In the genomic region with DNA sequence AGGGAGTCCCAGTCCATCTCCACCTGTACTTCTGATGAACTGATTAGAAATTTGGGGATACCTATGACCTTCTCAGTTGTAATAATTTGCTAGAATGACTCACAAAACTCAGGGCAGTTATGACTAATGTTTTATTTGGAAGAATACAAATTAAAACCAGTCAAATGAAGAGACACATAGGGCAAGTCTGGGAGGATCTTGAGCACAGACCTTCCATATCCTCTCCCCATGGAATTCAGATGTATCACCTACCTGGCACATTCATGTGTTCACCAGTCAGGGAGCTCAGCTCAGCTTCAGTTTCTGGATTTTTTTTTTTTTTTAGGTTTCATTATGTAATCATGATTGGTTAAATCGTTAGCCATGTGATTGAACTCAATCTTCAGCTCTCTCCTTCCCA, we compare ENCODE assay signal across 24 cellular contexts.
DNase-seq lines count a peak whose midpoint lies in the region; ATAC-seq, FAIRE-seq and TF ChIP-seq lines count a peak whose summit lies in the region.
"Had no signal": no experiment of that assay in that cellular context is flagged by ENCODE, and none has a peak within 500 bp of the region (broad histone marks: within the 10 kb centered on the region; RNA-seq: fewer than 3 reads in every experiment).

No MANE protein-coding gene starts in this region.

- no peaks in the 10 kb centered on the region for H3K79me1 ChIP-seq in H1 (ENCODE audit: low read depth, low read length)

- no peak for ATAC-seq in A549
- peak; percentile 31 for ATAC-seq in foreskin keratinocyte
- ATAC-seq in activated T-cell treated with anti-CD3 and anti-CD28 coated beads, Interleukin-2, amount 50 U/mL, for 4 hours: no peak
- no peak for ATAC-seq in activated CD4-positive, CD25-positive, alpha-beta regulatory T cell treated with anti-CD3 and anti-CD28 coated beads, Interleukin-2, amount 50 U/mL, for 24 hours
- ATAC-seq: GM12878, GM23338, HCT116 had no signal

- no peak overlapping the region for H2BK20ac ChIP-seq in H1 (ENCODE audit: low read length)

- no peak overlapping the region for H3K9ac ChIP-seq in H1 (replicated peaks in 1 of 4; ENCODE audit: extremely low read depth in 1 of 4, low read depth in 3 of 4, low read length in 3 of 4)

- no peak for TF ChIP-seq EP300 in A549 (IDR thresholded peaks at IDR 0.05)
- TF ChIP-seq EP300 in H1 (IDR thresholded peaks at IDR 0.05; ENCODE audit: borderline replicate concordance in 1 of 2, low read depth in 2 of 2, low read length in 2 of 2): no peak

- no peaks in the 10 kb centered on the region for H3K36me3 ChIP-seq in H1 (ENCODE audit: control insufficient read depth in 2 of 4, insufficient read depth in 4 of 4, low read length in 3 of 4)

- 0 out of 2 replicates have a peak overlapping the region, but pooled peaks have one; percentile 56 for H2AFZ ChIP-seq in H1 (ENCODE audit: low read length)
- H2AFZ ChIP-seq: GM23338 had no signal

- H3K4me2 ChIP-seq in A549 (no peak overlapping the region), H1 (ENCODE audit: insufficient read depth in 1 of 2, low read depth in 2 of 2, low read length in 2 of 2) (no peak overlapping the region)
- H3K4me2 ChIP-seq: GM23338 had no signal

- H3K14ac ChIP-seq in H1 (ENCODE audit: insufficient read length): no peak overlapping the region

- no peak overlapping the region for H2BK12ac ChIP-seq in H1 (ENCODE audit: low read depth, low read length)

- H3K36me3 Mint-ChIP-seq in activated T-cell treated with anti-CD3 and anti-CD28 coated beads, Interleukin-2, amount 50 U/mL, for 4 hours (ENCODE audit: insufficient read depth): no peaks in the 10 kb centered on the region
- H3K36me3 Mint-ChIP-seq: CD4-positive, CD25-positive, alpha-beta regulatory T cell; CD8-positive, alpha-beta memory T cell had no signal

- CTCF ChIA-PET in A549 (lab: Yijun Ruan, JAX): no interaction called here
- CTCF ChIA-PET in H1 (lab: Charles Lee; ENCODE audit: partially characterized antibody): no interaction called here

- H4K8ac ChIP-seq in H1 (ENCODE audit: extremely low read depth, insufficient read depth, low read length): no peak overlapping the region

- H3K23ac ChIP-seq in H1 (ENCODE audit: insufficient read length): no peak overlapping the region

- no peak overlapping the region for H3K4me3 ChIP-seq in A549
- H3K4me3 ChIP-seq in H1 (ENCODE audit: extremely low read depth in 1 of 4, insufficient read depth in 2 of 4, low read depth in 3 of 4, low read length in 4 of 4): no peak overlapping the region
- H3K4me3 ChIP-seq: GM12878, GM23338 had no signal

- H4K5ac ChIP-seq in H1 (ENCODE audit: insufficient read length, low read depth, low read length): no peak overlapping the region

- TF ChIP-seq CTCF in A549 (IDR thresholded peaks at IDR 0.05): no peak
- TF ChIP-seq CTCF in H1 (IDR thresholded peaks at IDR 0.05; ENCODE audit: control extremely low read depth in 1 of 3, insufficient read depth in 1 of 3, low read depth in 1 of 3, low read length in 3 of 3): no peak
- TF ChIP-seq CTCF in foreskin keratinocyte (conservative IDR thresholded peaks at IDR 0.05): no peak

- DNase-seq in A549 (ENCODE audit: low read depth in 1 of 2, low spot score in 1 of 2) (no peak), NCI-H69 (lab: John Stamatoyannopoulos, UW) (peak; percentile 5), H1 (ENCODE audit: low read depth in 1 of 2, low spot score in 2 of 2) (no peak), foreskin keratinocyte (peak in 1 of 2 donors; percentile 11), putamen (ENCODE audit: low spot score) (no peak)
- no peak for DNase-seq in activated T-cell treated with anti-CD3 and anti-CD28 coated beads, Interleukin-2, amount 50 U/mL, for 4 hours
- DNase-seq: 8988T; C1 segment of cervical spinal cord; CD4-positive, CD25-positive, alpha-beta regulatory T cell; CD8-positive, alpha-beta memory T cell; COR-L47; DMS 273 treated with DMSO at 0.1 percent for 48 hours; DMS53; DND-41; EL; H7; HFFc6; IMR-90 had no signal

- H2AK5ac ChIP-seq in H1 (ENCODE audit: low read depth, low read length): no peak overlapping the region

- H3K27me3 ChIP-seq in H1 (replicated peaks in 1 of 4; ENCODE audit: control insufficient read depth in 3 of 4, extremely low read depth in 1 of 4, insufficient read depth in 3 of 4, low read length in 3 of 4): no peaks in the 10 kb centered on the region
- no peaks in the 10 kb centered on the region for H3K27me3 ChIP-seq in foreskin keratinocyte

- WGBS in A549 (ENCODE audit: missing lambda C conversion rate): 5% methylated on average over 1 of the region's 1 CpG
- WGBS in H1 (ENCODE audit: extremely low coverage in 1 of 2, insufficient coverage in 1 of 2, insufficient read length in 1 of 2, insufficient replicate concordance in 2 of 2, low coverage in 1 of 2, low lambda C conversion rate in 2 of 2, missing lambda C conversion rate in 1 of 2), 2 experiments: 73% methylated on average over 1 of the region's 1 CpG; no CpG with 5 or more reads in 1 of the 2 experiments

- no peaks in the 10 kb centered on the region for H3K9me3 ChIP-seq in A549
- no peaks in the 10 kb centered on the region for H3K9me3 ChIP-seq in H1 (ENCODE audit: insufficient read depth in 2 of 2, low read depth in 1 of 2, low read length in 1 of 2)

- no peak overlapping the region for H3K4me3 Mint-ChIP-seq in activated T-cell treated with anti-CD3 and anti-CD28 coated beads, Interleukin-2, amount 50 U/mL, for 4 hours
- H3K4me3 Mint-ChIP-seq: B cell; CD4-positive, CD25-positive, alpha-beta regulatory T cell; CD8-positive, alpha-beta memory T cell; GM23338; HFFc6 had no signal

- H3K27me3 Mint-ChIP-seq in activated T-cell treated with anti-CD3 and anti-CD28 coated beads, Interleukin-2, amount 50 U/mL, for 4 hours (ENCODE audit: low read depth): no peaks in the 10 kb centered on the region
- H3K27me3 Mint-ChIP-seq: B cell; CD4-positive, CD25-positive, alpha-beta regulatory T cell; CD8-positive, alpha-beta memory T cell had no signal

- H3K27ac ChIP-seq in A549 (no peak overlapping the region), H1 (ENCODE audit: low read depth, low read length) (no peak overlapping the region), foreskin keratinocyte (no peak overlapping the region)

- H2BK120ac ChIP-seq in H1 (replicated peaks; ENCODE audit: low read depth, low read length): no peak overlapping the region

- POLR2A ChIA-PET in A549 (lab: Yijun Ruan, JAX) (no interaction called here), H1 (lab: Charles Lee; ENCODE audit: partially characterized antibody) (no interaction called here)

- H2BK5ac ChIP-seq in H1 (ENCODE audit: low read depth, low read length): no peak overlapping the region

- H3K4me1 Mint-ChIP-seq in activated T-cell treated with anti-CD3 and anti-CD28 coated beads, Interleukin-2, amount 50 U/mL, for 4 hours (ENCODE audit: low read depth): no peaks in the 10 kb centered on the region
- H3K4me1 Mint-ChIP-seq: B cell; CD4-positive, CD25-positive, alpha-beta regulatory T cell; CD8-positive, alpha-beta memory T cell; GM23338 had no signal

- no peaks in the 10 kb centered on the region for H4K20me1 ChIP-seq in H1 (replicated peaks in 1 of 2; ENCODE audit: control insufficient read depth in 1 of 2, insufficient read depth in 2 of 2, low read length in 2 of 2)

- no peak for TF ChIP-seq RAD21 in A549 (conservative IDR thresholded peaks at IDR 0.05 in 1 of 2, IDR thresholded peaks at IDR 0.05 in 1 of 2)
- TF ChIP-seq RAD21 in H1 (IDR thresholded peaks at IDR 0.05 in 1 of 2, conservative IDR thresholded peaks at IDR 0.05 in 1 of 2; ENCODE audit: low read depth in 2 of 2, low read length in 2 of 2): no peak

- H4K91ac ChIP-seq in H1 (replicated peaks; ENCODE audit: insufficient read length, low read length): no peak overlapping the region

- H2BK15ac ChIP-seq in H1 (ENCODE audit: low read length): no peak overlapping the region

- H3K4me1 ChIP-seq in A549 (no peaks in the 10 kb centered on the region), H1 (replicated peaks in 1 of 4; ENCODE audit: control insufficient read depth in 3 of 4, insufficient read depth in 4 of 4, low read length in 3 of 4) (no peaks in the 10 kb centered on the region), foreskin keratinocyte (no peaks in the 10 kb centered on the region)

- H3K4ac ChIP-seq in H1 (replicated peaks; ENCODE audit: insufficient read length, low read depth, low read length): no peak overlapping the region

- TF ChIP-seq POLR2A in A549 (IDR thresholded peaks at IDR 0.05; ENCODE audit: low read length): no peak
- TF ChIP-seq POLR2A in H1 (IDR thresholded peaks at IDR 0.05; ENCODE audit: control extremely low read depth in 1 of 2, low read depth in 2 of 2, low read length in 2 of 2): no peak

- H3K56ac ChIP-seq in H1 (replicated peaks; ENCODE audit: insufficient read length, low read depth, low read length): no peak overlapping the region

- peaks cover 6% of the 10 kb centered on the region for H3K9me3 Mint-ChIP-seq in activated T-cell treated with anti-CD3 and anti-CD28 coated beads, Interleukin-2, amount 50 U/mL, for 4 hours
- H3K9me3 Mint-ChIP-seq: GM23338, HFFc6 had no signal

- H3K18ac ChIP-seq in H1 (ENCODE audit: extremely low read depth, low read length): no peak overlapping the region

- no peaks in the 10 kb centered on the region for H3K79me2 ChIP-seq in H1 (ENCODE audit: control insufficient read depth in 1 of 2, insufficient read depth in 2 of 2, low read length in 2 of 2)

- no peaks in the 10 kb centered on the region for H3K23me2 ChIP-seq in H1 (ENCODE audit: low read depth, low read length)

- FAIRE-seq in A549 (lab: Jason Lieb, UNC) (no peak), H1 (lab: Jason Lieb, UNC) (no peak)
- FAIRE-seq: GM12878, HTR-8/SVneo had no signal

TF ChIP-seq in A549, 52 proteins besides CTCF, POLR2A, EP300 and RAD21:
- TF ChIP-seq HEYL (CRISPR knock-in tag; IDR thresholded peaks at IDR 0.05) (no peak), FOSL2 (IDR thresholded peaks at IDR 0.05) (no peak), FOSL2 (CRISPR knock-in tag; IDR thresholded peaks at IDR 0.05) (0 out of 2 replicates have a peak, but pooled peaks have one; percentile 32)

TF ChIP-seq in H1, 55 proteins besides CTCF, POLR2A, EP300 and RAD21:
- TF ChIP-seq, protein P1, sequence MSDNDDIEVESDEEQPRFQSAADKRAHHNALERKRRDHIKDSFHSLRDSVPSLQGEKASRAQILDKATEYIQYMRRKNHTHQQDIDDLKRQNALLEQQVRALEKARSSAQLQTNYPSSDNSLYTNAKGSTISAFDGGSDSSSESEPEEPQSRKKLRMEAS (IDR thresholded peaks at IDR 0.05): no peak
- TF ChIP-seq GTF2F1 (IDR thresholded peaks at IDR 0.05; ENCODE audit: borderline replicate concordance, low read depth, low read length): no peak
- TF ChIP-seq TBP (IDR thresholded peaks at IDR 0.05; ENCODE audit: low read depth, low read length): no peak
- no peak for TF ChIP-seq YY1 (IDR thresholded peaks at IDR 0.05; ENCODE audit: low read depth, low read length)
